14 cellular contexts compared by ENCODE assay signal in the genomic region with DNA sequence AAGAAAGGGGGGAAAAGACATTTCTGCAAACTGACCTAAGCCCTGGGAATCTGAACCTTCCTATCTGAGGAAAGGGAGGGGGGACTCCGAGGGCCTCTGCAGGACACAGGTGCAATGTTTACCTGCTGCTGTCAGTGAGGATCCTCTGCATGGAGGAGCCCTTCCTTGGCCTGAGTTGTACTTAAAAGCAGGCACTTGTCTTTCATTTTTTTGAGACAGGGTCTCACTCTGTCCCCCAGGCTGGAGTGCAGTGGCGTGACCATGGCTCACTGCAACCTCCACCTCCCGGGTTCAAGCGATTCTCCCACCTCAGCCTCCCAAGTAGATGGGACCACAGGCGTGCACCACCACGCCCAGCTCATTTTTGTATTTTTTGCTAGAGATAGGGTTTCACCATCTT. TPM values are rescaled to one million over a fixed set of nuclear protein-coding genes. Genes with fewer than 3 reads are reported as not detected.
"Had no signal": no experiment of that assay in that cellular context is flagged by ENCODE, and none has a peak within 500 bp of the region (broad histone marks: within the 10 kb centered on the region; RNA-seq: fewer than 3 reads in every experiment).

No MANE protein-coding gene starts in this region.

RNA-seq across cellular contexts. Expression of a gene that starts 13.2 kb away (rescaled TPM):
- total RNA-seq: dermis blood vessel endothelial cell; kidney; left lobe of liver; mucosa of descending colon; natural killer cell treated with Interleukin-12 subunit alpha and Interleukin-12 subunit beta and Interleukin-15 and Interleukin-18, amount 100 ng/mL, for 72 hours; neural crest cell; omental fat pad; right atrium auricular region; sciatic nerve; skeletal muscle tissue; thoracic aorta; tibial nerve; ureter; vagina had no signal
